13 cellular contexts compared by ENCODE assay signal in genomic region chr15:66879511-66879910, GRCh38.
DNase-seq lines count a peak whose midpoint lies in the region; ATAC-seq, FAIRE-seq and TF ChIP-seq lines count a peak whose summit lies in the region.
"Had no signal": no experiment of that assay in that cellular context is flagged by ENCODE, and none has a peak within 500 bp of the region (broad histone marks: within the 10 kb centered on the region; RNA-seq: fewer than 3 reads in every experiment).

No MANE protein-coding gene starts in this region.

- POLR2A ChIA-PET in K562 (lab: Yijun Ruan, JAX) = no interaction called here

- ATAC-seq in heart right ventricle (no peak), Right ventricle myocardium inferior (no peak), K562 (no peak), HG03196 (IDR thresholded peaks at IDR 0.05; ENCODE audit: unreplicated experiment) (no peak)

- H3K79me1 ChIP-seq in neuronal stem cell (ENCODE audit: low read depth, low read length) = no peaks in the 10 kb centered on the region

- H3K4me1 ChIP-seq in heart right ventricle (peaks cover 24 to 85% (median 71%) of the 10 kb centered on the region in 9 donors), K562 (replicated peaks in 1 of 2; ENCODE audit: control insufficient read depth in 2 of 2, insufficient read depth in 2 of 2, low read length in 2 of 2) (peaks cover 0 to 4% of the 10 kb centered on the region in 2 experiments; a peak in 2 of 5 replicates), neuronal stem cell (ENCODE audit: control insufficient read depth in 2 of 2, insufficient read depth in 1 of 2, low read depth in 1 of 2, low read length in 2 of 2) (peaks cover 7 to 23% of the 10 kb centered on the region in 2 donors)

- intact Hi-C loops in heart right ventricle (cut with DNase I) (no loop called here), Right ventricle myocardium inferior (cut with DNase I) (no loop called here), K562 (cut with micrococcal nuclease) (no loop called here)

- CTCF ChIA-PET in K562 (lab: Yijun Ruan, JAX; ENCODE audit: low intra/inter-chr PET ratio) = no interaction called here

- DNase-seq in heart right ventricle = no peak
- no peak for DNase-seq in Right ventricle myocardium inferior (ENCODE audit: missing footprints)
- no peak for DNase-seq in K562 (ENCODE audit: extremely low read depth in 1 of 4, low spot score in 3 of 4)
- DNase-seq in neuronal stem cell (ENCODE audit: low spot score) = no peak
- no peak for DNase-seq in DMS79 (lab: John Stamatoyannopoulos, UW)
- no peak for DNase-seq in HuH-7.5 (ENCODE audit: low spot score)
- DNase-seq: AML-193; CD4-positive, CD25-positive, alpha-beta regulatory T cell; NCI-H1417 treated with DMSO at 0.1 percent for 48 hours; NCI-H2029; NCI-H2171 treated with DMSO at 0.1 percent for 48 hours; NCI-H82 had no signal

- H3K4me2 ChIP-seq in K562 (ENCODE audit: insufficient read depth, low read length) (no peak overlapping the region), neuronal stem cell (ENCODE audit: insufficient read depth, low read length, poor library complexity, severe bottlenecking) (no peak overlapping the region)

- H3K27ac ChIP-seq in heart right ventricle (peak overlapping the region in 6 of 10 donors; percentile 18 to 91 (median 79)), K562 (ENCODE audit: extremely low read depth, low read depth, low read length) (no peak overlapping the region), neuronal stem cell (replicated peaks; ENCODE audit: low read length) (no peak overlapping the region)

- H3K9me1 ChIP-seq in K562 (ENCODE audit: control insufficient read depth, insufficient read depth, low read length) = no peaks in the 10 kb centered on the region

- peak overlapping the region; percentile 14 for H2BK12ac ChIP-seq in neuronal stem cell (ENCODE audit: low read length)

- no peak overlapping the region for H3K9ac ChIP-seq in K562 (ENCODE audit: insufficient read depth in 1 of 2, low read depth in 2 of 2, low read length in 2 of 2)
- peak overlapping the region; percentile 15 for H3K9ac ChIP-seq in neuronal stem cell (ENCODE audit: low read depth, low read length, poor library complexity)

- 82 to 92% methylated on average over 6 of the region's 6 CpGs for WGBS in heart right ventricle, 2 donors
- WGBS in K562 (ENCODE audit: insufficient coverage, low coverage, missing lambda C conversion rate) = 30% methylated on average over 6 of the region's 6 CpGs
- no CpG with 5 or more reads among the region's 6 CpGs for WGBS in neuronal stem cell (ENCODE audit: extremely low coverage in 2 of 2, insufficient read length in 2 of 2, insufficient replicate concordance in 1 of 2), 2 donors

- TF ChIP-seq POLR2A in K562 (conservative IDR thresholded peaks at IDR 0.05) = no peak

- no peak overlapping the region for H3K4me3 ChIP-seq in heart right ventricle
- no peak overlapping the region for H3K4me3 ChIP-seq in K562
- H3K4me3 ChIP-seq in neuronal stem cell (ENCODE audit: low read length in 2 of 2) = no peak overlapping the region

- no peaks in the 10 kb centered on the region for H3K79me2 ChIP-seq in K562 (ENCODE audit: control insufficient read depth, insufficient read depth, low read length)

- no peaks in the 10 kb centered on the region for H3K36me3 ChIP-seq in heart right ventricle
- H3K36me3 ChIP-seq in K562 (ENCODE audit: control insufficient read depth, insufficient read depth, low read length) = no peaks in the 10 kb centered on the region
- no peaks in the 10 kb centered on the region for H3K36me3 ChIP-seq in neuronal stem cell (replicated peaks in 1 of 2; ENCODE audit: control insufficient read depth in 2 of 2, insufficient read depth in 2 of 2, low read length in 2 of 2)

- H3K27me3 ChIP-seq in heart right ventricle (no peaks in the 10 kb centered on the region), K562 (ENCODE audit: control insufficient read depth in 2 of 2, insufficient read depth in 2 of 2, low read length in 2 of 2) (peaks cover 7 to 33% of the 10 kb centered on the region in 2 experiments; a peak in 4 of 5 replicates), neuronal stem cell (ENCODE audit: control insufficient read depth in 3 of 3, insufficient read depth in 3 of 3, low read depth in 1 of 3, low read length in 3 of 3) (peaks cover 0 to 8% (median 0%) of the 10 kb centered on the region in 3 experiments)

- no peak overlapping the region for H3K23ac ChIP-seq in neuronal stem cell (ENCODE audit: low read depth, low read length, poor library complexity)

- BruUV-seq in K562 (replicated peaks; lab: Mats Ljungman, UMichigan) = no TSS peak

- H3K4ac ChIP-seq in neuronal stem cell (ENCODE audit: low read length) = no peak overlapping the region

- TF ChIP-seq CTCF in heart right ventricle (IDR thresholded peaks at IDR 0.05) = no peak
- TF ChIP-seq CTCF in K562 (IDR thresholded peaks at IDR 0.05 in 2 of 3, conservative IDR thresholded peaks at IDR 0.05 in 1 of 3; ENCODE audit: insufficient read depth in 2 of 3, low read depth in 1 of 3, low read length in 3 of 3) = no peak

- H2AFZ ChIP-seq in K562 (ENCODE audit: low read depth, low read length) (no peak overlapping the region), neuronal stem cell (ENCODE audit: low read length) (no peak overlapping the region)

- H2BK5ac ChIP-seq in neuronal stem cell (ENCODE audit: low read length) = no peak overlapping the region

- H4K8ac ChIP-seq in neuronal stem cell (ENCODE audit: low read depth, low read length) = no peak overlapping the region

- no peak for FAIRE-seq in K562 (lab: Jason Lieb, UNC)

- H4K91ac ChIP-seq in neuronal stem cell (ENCODE audit: low read depth, low read length, poor library complexity) = no peak overlapping the region

- no peaks in the 10 kb centered on the region for H4K20me1 ChIP-seq in K562 (replicated peaks; ENCODE audit: control insufficient read depth, insufficient read depth, low read length)

- H3K14ac ChIP-seq in neuronal stem cell (ENCODE audit: low read length) = no peak overlapping the region

- no peak overlapping the region for H2BK120ac ChIP-seq in neuronal stem cell (ENCODE audit: low read depth, low read length)

- no peak for TF ChIP-seq EP300 in K562 (IDR thresholded peaks at IDR 0.05; ENCODE audit: low read length)

- H2AK5ac ChIP-seq in neuronal stem cell (ENCODE audit: low read depth, low read length) = peak overlapping the region; percentile 1

- H2BK15ac ChIP-seq in neuronal stem cell (ENCODE audit: low read length) = no peak overlapping the region

- no peak for TF ChIP-seq RAD21 in K562 (CRISPR knock-in tag; conservative IDR thresholded peaks at IDR 0.05 in 1 of 2, IDR thresholded peaks at IDR 0.05 in 1 of 2)

- in situ Hi-C loops in K562 (cut with MboI) = no loop called here

- peak overlapping the region; percentile 29 for H3K18ac ChIP-seq in neuronal stem cell (ENCODE audit: low read length)

- H3K9me3 ChIP-seq in heart right ventricle = no peaks in the 10 kb centered on the region
- H3K9me3 ChIP-seq in K562 (replicated peaks; ENCODE audit: control insufficient read depth, insufficient read depth, low read depth, low read length) = no peaks in the 10 kb centered on the region
- no peaks in the 10 kb centered on the region for H3K9me3 ChIP-seq in neuronal stem cell (replicated peaks in 1 of 2; ENCODE audit: control insufficient read depth in 2 of 2, insufficient read depth in 1 of 2, low read depth in 1 of 2, low read length in 2 of 2)

TF ChIP-seq in K562, 482 proteins besides CTCF, POLR2A, EP300 and RAD21 (continues in another document):
- TF ChIP-seq SP2 (IDR thresholded peaks at IDR 0.05; ENCODE audit: extremely low read depth, low read depth, low read length, poor library complexity, severe bottlenecking) (no peak), CHD4 (IDR thresholded peaks at IDR 0.05; ENCODE audit: insufficient read depth, insufficient replicate concordance, low read depth, low read length, poor library complexity, severe bottlenecking) (no peak), NCOA2 (IDR thresholded peaks at IDR 0.05; ENCODE audit: partially characterized antibody in 2 of 2) (no peak), PKNOX1 (IDR thresholded peaks at IDR 0.05) (no peak), BCOR (IDR thresholded peaks at IDR 0.05) (0 out of 2 replicates have a peak, but pooled peaks have one; percentile 38), NFIX (CRISPR knock-in tag; IDR thresholded peaks at IDR 0.05; ENCODE audit: low read depth) (no peak), CC2D1A (IDR thresholded peaks at IDR 0.05) (no peak), DEAF1 (CRISPR knock-in tag; IDR thresholded peaks at IDR 0.05) (no peak), VEZF1 (CRISPR knock-in tag; IDR thresholded peaks at IDR 0.05) (no peak), IFI16 (CRISPR knock-in tag; IDR thresholded peaks at IDR 0.05) (no peak)

Comparison
In these comparisons a context has a peak if more than half of its experiments do, and no peak if none do; other contexts are left out.
1. H3K27ac ChIP-seq: peak in heart right ventricle (6 of 10); none in K562 (single experiment) and neuronal stem cell (single experiment).